In the genomic region with DNA sequence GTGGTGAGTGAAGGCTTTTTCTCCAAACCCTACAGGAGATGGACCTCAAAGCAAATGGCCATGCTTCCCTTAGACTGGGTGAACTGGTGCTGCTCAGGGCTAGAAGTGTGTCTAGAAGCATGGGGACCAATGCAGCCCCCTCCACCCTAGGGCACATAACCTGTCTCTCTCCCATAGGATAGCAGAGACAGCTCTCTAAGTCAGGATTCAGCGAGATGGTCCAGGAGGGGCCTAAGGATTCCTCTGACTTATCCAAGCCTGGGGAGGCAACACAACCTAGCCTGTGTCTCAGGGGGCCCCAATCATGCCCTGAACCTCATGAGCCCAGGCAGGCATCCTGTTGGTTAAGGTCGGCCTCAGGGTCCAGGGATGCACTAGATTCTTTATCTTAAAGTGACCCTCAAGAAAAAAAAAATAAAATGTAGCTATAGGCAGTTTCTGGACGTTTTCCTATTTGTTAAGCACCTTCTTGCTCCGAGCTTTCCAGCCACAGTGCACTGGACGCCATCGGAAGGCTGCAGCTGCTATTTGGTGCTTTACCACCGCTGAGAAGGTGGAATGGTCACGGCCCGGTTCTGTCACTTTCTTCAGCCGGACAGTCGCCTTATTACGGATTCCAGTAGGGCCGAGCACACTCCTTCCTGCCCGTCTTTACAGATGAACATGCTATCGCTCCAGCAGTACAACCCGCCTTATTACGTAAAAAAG, we compare ENCODE assay signal across 10 cellular contexts. TPM values are rescaled to one million over a fixed set of nuclear protein-coding genes. Genes with fewer than 3 reads are reported as not detected.
DNase-seq lines count a peak whose midpoint lies in the region; ATAC-seq and TF ChIP-seq lines count a peak whose summit lies in the region.
"Had no signal": no experiment of that assay in that cellular context is flagged by ENCODE, and none has a peak within 500 bp of the region (broad histone marks: within the 10 kb centered on the region; RNA-seq: fewer than 3 reads in every experiment).

No MANE protein-coding gene starts in this region.

- H3K9me3 ChIP-seq in H9 (ENCODE audit: control insufficient read depth, low read depth, low read length) (no peaks in the 10 kb centered on the region), body of pancreas (no peaks in the 10 kb centered on the region), iPS-20b (ENCODE audit: insufficient read depth, low read depth, low read length) (no peaks in the 10 kb centered on the region)

- no peak overlapping the region for H4K91ac ChIP-seq in H9 (ENCODE audit: insufficient read length, low read depth, low read length)

- no peak overlapping the region for H3K18ac ChIP-seq in H9 (ENCODE audit: insufficient read length, low read depth, low read length)

- no peak overlapping the region for H4K8ac ChIP-seq in H9 (replicated peaks; ENCODE audit: insufficient read length, low read depth, low read length)

- no peak overlapping the region for H3K4me3 ChIP-seq in body of pancreas
- peak overlapping the region; percentile 68 for H3K4me3 ChIP-seq in iPS-20b (ENCODE audit: low read length)
- H3K4me3 ChIP-seq in skeletal muscle cell (ENCODE audit: low read depth, low read length), result peak overlapping the region; percentile 36

- no peak overlapping the region for H3K14ac ChIP-seq in H9 (ENCODE audit: insufficient read depth, low read length)

- H3K27me3 ChIP-seq in H9 (ENCODE audit: insufficient read depth, low read length), result peaks cover 3% of the 10 kb centered on the region; the same call in 1 of the 2 replicates
- H3K27me3 ChIP-seq in body of pancreas, result peaks cover 0 to 12% of the 10 kb centered on the region in 2 donors
- H3K27me3 ChIP-seq in iPS-20b (ENCODE audit: insufficient read depth, low read length), result peaks cover 49% of the 10 kb centered on the region

- H2BK15ac ChIP-seq in H9 (ENCODE audit: low read depth, low read length), result no peak overlapping the region

- TF ChIP-seq CTCF in H9 (conservative IDR thresholded peaks at IDR 0.05), result no peak
- no peak for TF ChIP-seq CTCF in body of pancreas (IDR thresholded peaks at IDR 0.05)

- WGBS in H9 (ENCODE audit: extremely low coverage, insufficient read length, low lambda C conversion rate), result no CpG with 5 or more reads among the region's 17 CpGs
- WGBS in body of pancreas, 2 donors, result 20 to 25% methylated on average over 17 of the region's 17 CpGs

- no peak overlapping the region for H3T11ph ChIP-seq in H9 (ENCODE audit: low read length)

- H3K23me2 ChIP-seq in H9 (ENCODE audit: insufficient read length, low read depth, low read length, poor library complexity, severe bottlenecking), result peaks cover 21% of the 10 kb centered on the region

- peak; percentile 1 for ATAC-seq in body of pancreas
- no peak for ATAC-seq in activated CD4-positive, alpha-beta T cell treated with anti-CD3 and anti-CD28 coated beads for 36 hours

- H3K4me3 Mint-ChIP-seq in H9, result peak overlapping the region; percentile 49 to 64
- no peak overlapping the region for H3K4me3 Mint-ChIP-seq in activated CD4-positive, alpha-beta T cell treated with anti-CD3 and anti-CD28 coated beads for 36 hours

- H3K23ac ChIP-seq in H9 (ENCODE audit: insufficient read length, low read depth, low read length), result no peak overlapping the region

- H2BK12ac ChIP-seq in H9 (ENCODE audit: insufficient read length, low read depth, low read length), result no peak overlapping the region

- no peak overlapping the region for H2BK20ac ChIP-seq in H9 (ENCODE audit: low read depth, low read length, poor library complexity, severe bottlenecking)

- H3K27ac Mint-ChIP-seq in H9, result no peak overlapping the region
- H3K27ac Mint-ChIP-seq in activated CD4-positive, alpha-beta T cell treated with anti-CD3 and anti-CD28 coated beads for 36 hours, result no peak overlapping the region

- DNase-seq in H9 (no peak), body of pancreas (no peak), skeletal muscle cell (ENCODE audit: low read depth) (no peak), NCI-H2196 treated with DMSO at 0.1 percent for 48 hours (lab: John Stamatoyannopoulos, UW; ENCODE audit: unreplicated experiment) (no peak), NCI-H2029 treated with DMSO at 0.1 percent for 48 hours (lab: John Stamatoyannopoulos, UW) (no peak), HCEC 1CT (no peak)
- DNase-seq in activated CD4-positive, alpha-beta T cell treated with anti-CD3 and anti-CD28 coated beads for 36 hours, result no peak
- DNase-seq: activated naive CD4-positive, alpha-beta T cell; stimulated activated naive CD4-positive, alpha-beta T cell treated with Interleukin-2 at 50 U/mL for 16 hours had no signal

- intact Hi-C loops in body of pancreas (cut with DNase I), result no loop called here
- intact Hi-C loops in activated CD4-positive, alpha-beta T cell treated with anti-CD3 and anti-CD28 coated beads for 36 hours (cut with DNase I, micrococcal nuclease), result loop anchor here in 1 of 2 experiments (5.0 kb wide), 2 partner anchors 66 to 181 kb away; a partner anchor contains a TSS

- H3K27me3 Mint-ChIP-seq in H9 (ENCODE audit: low read depth), result peaks cover 34% of the 10 kb centered on the region
- H3K27me3 Mint-ChIP-seq in activated CD4-positive, alpha-beta T cell treated with anti-CD3 and anti-CD28 coated beads for 36 hours, result peaks cover 44% of the 10 kb centered on the region

- no peaks in the 10 kb centered on the region for H3K9me3 Mint-ChIP-seq in H9
- no peaks in the 10 kb centered on the region for H3K9me3 Mint-ChIP-seq in activated CD4-positive, alpha-beta T cell treated with anti-CD3 and anti-CD28 coated beads for 36 hours (ENCODE audit: low read depth)

- H3K79me1 ChIP-seq in H9 (ENCODE audit: insufficient read depth, low read depth, low read length, poor library complexity, severe bottlenecking), result no peaks in the 10 kb centered on the region

- H2AK5ac ChIP-seq in H9 (ENCODE audit: insufficient read length, low read length), result no peak overlapping the region

- no peak overlapping the region for H2AFZ ChIP-seq in H9 (ENCODE audit: low read length)

- H3K4me1 Mint-ChIP-seq in H9, result peaks cover 27 to 33% of the 10 kb centered on the region in 2 experiments
- peaks cover 25% of the 10 kb centered on the region for H3K4me1 Mint-ChIP-seq in activated CD4-positive, alpha-beta T cell treated with anti-CD3 and anti-CD28 coated beads for 36 hours

- H3K4ac ChIP-seq in H9 (ENCODE audit: low read depth, low read length), result no peak overlapping the region

- no peak overlapping the region for H4K5ac ChIP-seq in H9 (ENCODE audit: insufficient read length, low read depth, low read length)

- H3K4me2 ChIP-seq in H9 (ENCODE audit: insufficient read depth, insufficient read length, low read length), result peak overlapping the region; percentile 55

- H3K4me1 ChIP-seq in H9 (ENCODE audit: insufficient read depth, low read length) (no peaks in the 10 kb centered on the region), body of pancreas (peaks cover 44% of the 10 kb centered on the region), iPS-20b (ENCODE audit: insufficient read depth, low read length) (peaks cover 5% of the 10 kb centered on the region; the same call in 1 of the 2 replicates)

- no peak overlapping the region for H3K27ac ChIP-seq in H9 (ENCODE audit: insufficient read length, low read depth, low read length)
- peak overlapping the region; percentile 4 to 84 (median 56) for H3K27ac ChIP-seq in body of pancreas
- no peak overlapping the region for H3K27ac ChIP-seq in iPS-20b (ENCODE audit: low read length)

- POLR2A ChIA-PET in activated CD4-positive, alpha-beta T cell treated with anti-CD3 and anti-CD28 coated beads for 36 hours (lab: Charles Lee), result no interaction called here

- no peak for TF ChIP-seq POLR2A in body of pancreas (IDR thresholded peaks at IDR 0.05)

- no peak overlapping the region for H2BK5ac ChIP-seq in H9 (ENCODE audit: insufficient read length, low read length)

- H3K36me3 ChIP-seq in body of pancreas (replicated peaks in 1 of 2; ENCODE audit: insufficient read depth in 1 of 2, low read depth in 2 of 2) (no peaks in the 10 kb centered on the region), iPS-20b (ENCODE audit: insufficient read depth, low read depth, low read length) (no peaks in the 10 kb centered on the region)

- H3K79me2 ChIP-seq in H9 (ENCODE audit: insufficient read depth, low read length), result no peaks in the 10 kb centered on the region

- no peak overlapping the region for H3K56ac ChIP-seq in H9 (ENCODE audit: insufficient read length, low read depth, low read length)

- no peak overlapping the region for H2BK120ac ChIP-seq in H9 (ENCODE audit: low read depth, low read length, poor library complexity, severe bottlenecking)

- no peak overlapping the region for H3K9ac ChIP-seq in H9 (ENCODE audit: extremely low read depth, insufficient read length, low read length)
- peak overlapping the region; percentile 19; the same call in 1 of the 2 replicates for H3K9ac ChIP-seq in iPS-20b (ENCODE audit: low read depth, low read length)

- H3K36me3 Mint-ChIP-seq in H9 (ENCODE audit: insufficient read depth in 1 of 3, low read depth in 3 of 3), result 0 out of 7 replicates have a peak, but pooled peaks cover 0 to under 1% (median 0%) of the 10 kb centered on the region in 3 experiments
- H3K36me3 Mint-ChIP-seq in activated CD4-positive, alpha-beta T cell treated with anti-CD3 and anti-CD28 coated beads for 36 hours (ENCODE audit: low read depth), result no peaks in the 10 kb centered on the region

- CTCF ChIA-PET in activated CD4-positive, alpha-beta T cell treated with anti-CD3 and anti-CD28 coated beads for 36 hours (lab: Charles Lee), result interaction anchor here (1.0 kb wide), 1 partner anchor 344 kb away, joined by 3 read pairs; no protein-coding TSS in a partner anchor

- H4K20me1 ChIP-seq in H9 (ENCODE audit: control insufficient read depth, insufficient read depth, insufficient read length), result no peaks in the 10 kb centered on the region

RNA-seq across cellular contexts. Expression of a gene that starts 5.0 kb away (rescaled TPM):
- total RNA-seq in H9 (2021) (372 and 399 TPM in 2 replicates), body of pancreas (100 to 1,000 TPM in 1 of 2 donors, 10 to 100 TPM in 1; 90.3 to 201 TPM)
- total RNA-seq in activated CD4-positive, alpha-beta T cell treated with anti-CD3 and anti-CD28 coated beads for 36 hours, result under 1 TPM; 0.50 to 0.77 TPM

RNA-seq across cellular contexts. Expression of a gene that starts 39.2 kb away (rescaled TPM):
- total RNA-seq in H9 (2021) (25.3 and 26.2 TPM in 2 replicates), body of pancreas (10 to 100 TPM; 13.0 to 26.7 TPM)
- 10 to 100 TPM; 16.8 to 17.8 TPM for total RNA-seq in activated CD4-positive, alpha-beta T cell treated with anti-CD3 and anti-CD28 coated beads for 36 hours

Comparison
In these comparisons a context has a peak if more than half of its experiments do, and no peak if none do; other contexts are left out.
1. H3K27ac ChIP-seq: peak in body of pancreas (4 of 4); none in H9 (single experiment) and iPS-20b (single experiment).
2. H3K4me3 ChIP-seq: peak in iPS-20b (single experiment) and skeletal muscle cell (single experiment); none in body of pancreas (0 of 2).
3. RNA of a gene that starts 5.0 kb away (total RNA-seq): 372 to 399 TPM in H9 and 90.3 to 201 TPM in body of pancreas; 0.50 to 0.77 TPM in activated CD4-positive, alpha-beta T cell treated with anti-CD3 and anti-CD28 coated beads for 36 hours; every median in the first group is over 10 times any median in the second.